Comparison of ENCODE assay signal across 9 cellular contexts in the genomic region with DNA sequence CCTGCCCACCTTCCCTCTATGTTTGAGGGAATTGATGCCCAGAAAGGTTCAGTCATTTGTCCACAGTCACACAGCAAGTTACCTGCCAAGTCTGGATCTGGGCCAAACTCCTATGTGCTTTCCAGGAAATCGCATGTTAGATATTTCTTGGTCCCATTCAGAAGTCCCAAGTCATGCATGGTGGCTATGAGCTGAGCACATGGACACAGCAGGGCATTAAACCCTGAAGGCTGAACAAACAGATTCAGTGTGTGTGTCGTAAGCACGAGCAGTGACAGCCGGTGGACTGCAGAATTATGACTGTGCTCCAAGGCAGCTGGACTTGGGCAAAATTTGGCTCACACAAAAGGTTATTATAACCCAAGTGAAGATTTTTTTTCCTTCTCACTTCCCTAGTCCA. TPM values are rescaled to one million over a fixed set of nuclear protein-coding genes. Genes with fewer than 3 reads are reported as not detected.
DNase-seq lines count a peak whose midpoint lies in the region; ATAC-seq and TF ChIP-seq lines count a peak whose summit lies in the region.
"Had no signal": no experiment of that assay in that cellular context is flagged by ENCODE, and none has a peak within 500 bp of the region (broad histone marks: within the 10 kb centered on the region; RNA-seq: fewer than 3 reads in every experiment).

No MANE protein-coding gene starts in this region.

- H3K4me3 ChIP-seq in HEK293 (ENCODE audit: low read depth, low read length) = no peak overlapping the region
- no peak overlapping the region for H3K4me3 ChIP-seq in PC-9
- no peak overlapping the region for H3K4me3 ChIP-seq in fibroblast of villous mesenchyme (ENCODE audit: low read depth, low read length)
- no peak overlapping the region for H3K4me3 ChIP-seq in skeletal muscle cell (ENCODE audit: low read depth, low read length)

- intact Hi-C loops in PC-9 (cut with micrococcal nuclease; ENCODE audit: unreplicated experiment) = no loop called here

- no TSS peak for BruUV-seq in PC-9 (replicated peaks; lab: Mats Ljungman, UMichigan)

- H3K27me3 ChIP-seq in PC-9 (ENCODE audit: insufficient read depth, low read depth) = no peaks in the 10 kb centered on the region

- H3K36me3 ChIP-seq in HEK293 (ENCODE audit: control insufficient read depth in 2 of 2, insufficient read depth in 1 of 2, low read length in 2 of 2) (no peaks in the 10 kb centered on the region), PC-9 (ENCODE audit: low read depth) (no peaks in the 10 kb centered on the region)

- DNase-seq in PC-9 (peak in 1 of 2 experiments; percentile 88), fibroblast of villous mesenchyme (ENCODE audit: low read depth) (peak; percentile 75), skeletal muscle cell (ENCODE audit: low read depth) (peak; percentile 69)
- no peak for DNase-seq in stimulated activated CD4-positive, alpha-beta T cell treated with anti-CD3 and anti-CD28 coated beads, Interleukin-2, amount 100 ng/mL, for 48 hours

- POLR2A ChIA-PET in HEK293 (lab: Yijun Ruan, JAX) = no interaction called here
- POLR2A ChIA-PET in PC-9 (lab: Charles Lee; ENCODE audit: unreplicated experiment) = interaction anchor here (0.6 to 0.7 kb wide), 3 partner anchors 36 to 66 kb away, joined by 3 to 5 read pairs (median 4); no protein-coding TSS in a partner anchor

- no peaks in the 10 kb centered on the region for H3K9me3 ChIP-seq in HEK293 (ENCODE audit: control insufficient read depth, insufficient read depth, low read depth, low read length)
- H3K9me3 ChIP-seq in PC-9 (ENCODE audit: insufficient read depth, low read depth) = no peaks in the 10 kb centered on the region

- H3K4me1 ChIP-seq in HEK293 (ENCODE audit: control insufficient read depth, insufficient read depth, low read length) = no peaks in the 10 kb centered on the region
- H3K4me1 ChIP-seq in PC-9 (replicated peaks; ENCODE audit: insufficient read depth) = peaks cover 22% of the 10 kb centered on the region

- peak overlapping the region; percentile 49 for H3K4me2 ChIP-seq in PC-9

- H2AFZ ChIP-seq in PC-9 = no peak overlapping the region

- peaks cover 21% of the 10 kb centered on the region for H3F3A ChIP-seq in PC-9 (ENCODE audit: insufficient read depth, low read depth)

- no peak for ATAC-seq in HG02798 (IDR thresholded peaks at IDR 0.05; ENCODE audit: poor library complexity, unreplicated experiment)
- ATAC-seq in HG03175 (IDR thresholded peaks at IDR 0.05; ENCODE audit: unreplicated experiment) = no peak
- no peak for ATAC-seq in HG02759 (IDR thresholded peaks at IDR 0.05; ENCODE audit: unreplicated experiment)
- ATAC-seq: WTC11 had no signal

- TF ChIP-seq CTCF in HEK293 (tag by site-specific recombination; IDR thresholded peaks at IDR 0.05) (no peak), PC-9 (conservative IDR thresholded peaks at IDR 0.05) (no peak), fibroblast of villous mesenchyme (IDR thresholded peaks at IDR 0.05; ENCODE audit: insufficient read depth, low read depth, low read length) (no peak)

- no peaks in the 10 kb centered on the region for H4K20me1 ChIP-seq in PC-9 (ENCODE audit: insufficient read depth)

- no peaks in the 10 kb centered on the region for H3K9me2 ChIP-seq in PC-9 (ENCODE audit: insufficient read depth)

- H3K79me2 ChIP-seq in PC-9 (ENCODE audit: low read depth) = no peaks in the 10 kb centered on the region

- H3K27ac ChIP-seq in HEK293 (ENCODE audit: extremely low read depth, low read depth, low read length) = no peak overlapping the region
- H3K27ac ChIP-seq in PC-9 = peak overlapping the region; percentile 33; the same call in 1 of the 2 replicates

- CTCF ChIA-PET in HEK293 (lab: Yijun Ruan, JAX) = interaction anchor here (0.6 to 1.3 kb wide), 6 partner anchors 11 to 156 kb away, joined by 3 to 6 read pairs (median 4); no protein-coding TSS in a partner anchor
- CTCF ChIA-PET in PC-9 (lab: Charles Lee) = no interaction called here

TF ChIP-seq in HEK293, 187 proteins besides CTCF, POLR2A, EP300 and RAD21 (continues in another document):
- TF ChIP-seq ZIC2 (tag by site-specific recombination; IDR thresholded peaks at IDR 0.05) (peak; percentile 75), FEZF1 (tag by site-specific recombination; IDR thresholded peaks at IDR 0.05) (no peak), ZNF561 (tag by site-specific recombination; IDR thresholded peaks at IDR 0.05; ENCODE audit: borderline replicate concordance) (no peak), KLF16 (tag by site-specific recombination; IDR thresholded peaks at IDR 0.05) (no peak), ZNF548 (tag by site-specific recombination; IDR thresholded peaks at IDR 0.05) (no peak), EGR2 (tag by site-specific recombination; IDR thresholded peaks at IDR 0.05; ENCODE audit: low read depth) (no peak)
- TF ChIP-seq, protein P1, sequence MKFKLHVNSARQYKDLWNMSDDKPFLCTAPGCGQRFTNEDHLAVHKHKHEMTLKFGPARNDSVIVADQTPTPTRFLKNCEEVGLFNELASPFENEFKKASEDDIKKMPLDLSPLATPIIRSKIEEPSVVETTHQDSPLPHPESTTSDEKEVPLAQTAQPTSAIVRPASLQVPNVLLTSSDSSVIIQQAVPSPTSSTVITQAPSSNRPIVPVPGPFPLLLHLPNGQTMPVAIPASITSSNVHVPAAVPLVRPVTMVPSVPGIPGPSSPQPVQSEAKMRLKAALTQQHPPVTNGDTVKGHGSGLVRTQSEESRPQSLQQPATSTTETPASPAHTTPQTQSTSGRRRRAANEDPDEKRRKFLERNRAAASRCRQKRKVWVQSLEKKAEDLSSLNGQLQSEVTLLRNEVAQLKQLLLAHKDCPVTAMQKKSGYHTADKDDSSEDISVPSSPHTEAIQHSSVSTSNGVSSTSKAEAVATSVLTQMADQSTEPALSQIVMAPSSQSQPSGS (tag by site-specific recombination; IDR thresholded peaks at IDR 0.05; ENCODE audit: low read depth) = no peak
- TF ChIP-seq, protein P2, sequence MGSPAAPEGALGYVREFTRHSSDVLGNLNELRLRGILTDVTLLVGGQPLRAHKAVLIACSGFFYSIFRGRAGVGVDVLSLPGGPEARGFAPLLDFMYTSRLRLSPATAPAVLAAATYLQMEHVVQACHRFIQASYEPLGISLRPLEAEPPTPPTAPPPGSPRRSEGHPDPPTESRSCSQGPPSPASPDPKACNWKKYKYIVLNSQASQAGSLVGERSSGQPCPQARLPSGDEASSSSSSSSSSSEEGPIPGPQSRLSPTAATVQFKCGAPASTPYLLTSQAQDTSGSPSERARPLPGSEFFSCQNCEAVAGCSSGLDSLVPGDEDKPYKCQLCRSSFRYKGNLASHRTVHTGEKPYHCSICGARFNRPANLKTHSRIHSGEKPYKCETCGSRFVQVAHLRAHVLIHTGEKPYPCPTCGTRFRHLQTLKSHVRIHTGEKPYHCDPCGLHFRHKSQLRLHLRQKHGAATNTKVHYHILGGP (tag by site-specific recombination; IDR thresholded peaks at IDR 0.05) = peak; percentile 79
- TF ChIP-seq, protein P3, sequence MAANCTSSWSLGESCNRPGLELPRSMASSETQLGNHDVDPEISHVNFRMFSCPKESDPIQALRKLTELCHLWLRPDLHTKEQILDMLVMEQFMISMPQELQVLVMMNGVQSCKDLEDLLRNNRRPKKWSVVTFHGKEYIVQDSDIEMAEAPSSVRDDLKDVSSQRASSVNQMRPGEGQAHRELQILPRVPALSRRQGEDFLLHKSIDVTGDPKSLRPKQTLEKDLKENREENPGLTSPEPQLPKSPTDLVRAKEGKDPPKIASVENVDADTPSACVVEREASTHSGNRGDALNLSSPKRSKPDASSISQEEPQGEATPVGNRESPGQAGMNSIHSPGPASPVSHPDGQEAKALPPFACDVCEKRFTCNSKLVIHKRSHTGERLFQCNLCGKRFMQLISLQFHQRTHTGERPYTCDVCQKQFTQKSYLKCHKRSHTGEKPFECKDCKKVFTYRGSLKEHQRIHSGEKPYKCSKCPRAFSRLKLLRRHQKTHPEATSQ (tag by site-specific recombination; IDR thresholded peaks at IDR 0.05) = no peak
- TF ChIP-seq, protein P4, sequence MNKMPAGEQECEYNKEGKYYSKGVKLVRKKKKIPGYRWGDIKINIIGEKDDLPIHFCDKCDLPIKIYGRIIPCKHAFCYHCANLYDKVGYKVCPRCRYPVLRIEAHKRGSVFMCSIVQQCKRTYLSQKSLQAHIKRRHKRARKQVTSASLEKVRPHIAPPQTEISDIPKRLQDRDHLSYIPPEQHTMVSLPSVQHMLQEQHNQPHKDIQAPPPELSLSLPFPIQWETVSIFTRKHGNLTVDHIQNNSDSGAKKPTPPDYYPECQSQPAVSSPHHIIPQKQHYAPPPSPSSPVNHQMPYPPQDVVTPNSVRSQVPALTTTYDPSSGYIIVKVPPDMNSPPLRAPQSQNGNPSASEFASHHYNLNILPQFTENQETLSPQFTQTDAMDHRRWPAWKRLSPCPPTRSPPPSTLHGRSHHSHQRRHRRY (tag by site-specific recombination; IDR thresholded peaks at IDR 0.05) = no peak
- TF ChIP-seq, protein P5, sequence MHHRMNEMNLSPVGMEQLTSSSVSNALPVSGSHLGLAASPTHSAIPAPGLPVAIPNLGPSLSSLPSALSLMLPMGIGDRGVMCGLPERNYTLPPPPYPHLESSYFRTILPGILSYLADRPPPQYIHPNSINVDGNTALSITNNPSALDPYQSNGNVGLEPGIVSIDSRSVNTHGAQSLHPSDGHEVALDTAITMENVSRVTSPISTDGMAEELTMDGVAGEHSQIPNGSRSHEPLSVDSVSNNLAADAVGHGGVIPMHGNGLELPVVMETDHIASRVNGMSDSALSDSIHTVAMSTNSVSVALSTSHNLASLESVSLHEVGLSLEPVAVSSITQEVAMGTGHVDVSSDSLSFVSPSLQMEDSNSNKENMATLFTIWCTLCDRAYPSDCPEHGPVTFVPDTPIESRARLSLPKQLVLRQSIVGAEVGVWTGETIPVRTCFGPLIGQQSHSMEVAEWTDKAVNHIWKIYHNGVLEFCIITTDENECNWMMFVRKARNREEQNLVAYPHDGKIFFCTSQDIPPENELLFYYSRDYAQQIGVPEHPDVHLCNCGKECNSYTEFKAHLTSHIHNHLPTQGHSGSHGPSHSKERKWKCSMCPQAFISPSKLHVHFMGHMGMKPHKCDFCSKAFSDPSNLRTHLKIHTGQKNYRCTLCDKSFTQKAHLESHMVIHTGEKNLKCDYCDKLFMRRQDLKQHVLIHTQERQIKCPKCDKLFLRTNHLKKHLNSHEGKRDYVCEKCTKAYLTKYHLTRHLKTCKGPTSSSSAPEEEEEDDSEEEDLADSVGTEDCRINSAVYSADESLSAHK (tag by site-specific recombination; IDR thresholded peaks at IDR 0.05) = no peak

RNA-seq across cellular contexts. Expression of a gene that starts 11.4 kb away (rescaled TPM):
- total RNA-seq in PC-9 (2021) = 84.9 and 122 TPM in 2 replicates
- 33.2 and 36.1 TPM in 2 replicates for total RNA-seq in fibroblast of villous mesenchyme

Comparison
In these comparisons a context has a peak if more than half of its experiments do, and no peak if none do; other contexts are left out.
1. DNase-seq: peak in fibroblast of villous mesenchyme (single experiment) and skeletal muscle cell (single experiment); none in stimulated activated CD4-positive, alpha-beta T cell treated with anti-CD3 and anti-CD28 coated beads, Interleukin-2, amount 100 ng/mL, for 48 hours (0 of 2).